1 cellular context compared by ENCODE assay signal in the genomic region with DNA sequence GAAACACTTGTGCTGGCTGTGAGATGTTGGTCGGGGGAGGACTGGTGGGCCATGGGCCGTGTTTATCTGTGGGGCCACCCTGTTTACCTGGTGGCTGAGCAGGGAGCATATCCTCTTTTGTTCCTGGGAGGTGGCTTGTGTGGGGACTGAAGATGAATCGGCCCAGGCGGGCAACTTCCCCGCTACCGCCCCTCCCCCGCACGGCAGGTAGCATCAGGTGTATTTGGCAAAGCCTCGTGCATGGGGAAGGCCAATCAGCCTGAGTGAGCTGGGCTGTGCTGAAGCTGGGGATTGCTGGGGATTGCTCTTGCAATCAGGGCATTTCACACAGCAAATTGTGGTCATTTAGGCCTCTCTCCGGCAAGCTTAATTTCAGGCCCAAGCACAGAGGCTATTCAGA.
TF ChIP-seq lines count a peak whose summit lies in the region.

No MANE protein-coding gene starts in this region.

TF ChIP-seq in GM23338, 12 proteins besides CTCF, POLR2A, EP300 and RAD21 (continued from another document):
- TF ChIP-seq, protein P1, sequence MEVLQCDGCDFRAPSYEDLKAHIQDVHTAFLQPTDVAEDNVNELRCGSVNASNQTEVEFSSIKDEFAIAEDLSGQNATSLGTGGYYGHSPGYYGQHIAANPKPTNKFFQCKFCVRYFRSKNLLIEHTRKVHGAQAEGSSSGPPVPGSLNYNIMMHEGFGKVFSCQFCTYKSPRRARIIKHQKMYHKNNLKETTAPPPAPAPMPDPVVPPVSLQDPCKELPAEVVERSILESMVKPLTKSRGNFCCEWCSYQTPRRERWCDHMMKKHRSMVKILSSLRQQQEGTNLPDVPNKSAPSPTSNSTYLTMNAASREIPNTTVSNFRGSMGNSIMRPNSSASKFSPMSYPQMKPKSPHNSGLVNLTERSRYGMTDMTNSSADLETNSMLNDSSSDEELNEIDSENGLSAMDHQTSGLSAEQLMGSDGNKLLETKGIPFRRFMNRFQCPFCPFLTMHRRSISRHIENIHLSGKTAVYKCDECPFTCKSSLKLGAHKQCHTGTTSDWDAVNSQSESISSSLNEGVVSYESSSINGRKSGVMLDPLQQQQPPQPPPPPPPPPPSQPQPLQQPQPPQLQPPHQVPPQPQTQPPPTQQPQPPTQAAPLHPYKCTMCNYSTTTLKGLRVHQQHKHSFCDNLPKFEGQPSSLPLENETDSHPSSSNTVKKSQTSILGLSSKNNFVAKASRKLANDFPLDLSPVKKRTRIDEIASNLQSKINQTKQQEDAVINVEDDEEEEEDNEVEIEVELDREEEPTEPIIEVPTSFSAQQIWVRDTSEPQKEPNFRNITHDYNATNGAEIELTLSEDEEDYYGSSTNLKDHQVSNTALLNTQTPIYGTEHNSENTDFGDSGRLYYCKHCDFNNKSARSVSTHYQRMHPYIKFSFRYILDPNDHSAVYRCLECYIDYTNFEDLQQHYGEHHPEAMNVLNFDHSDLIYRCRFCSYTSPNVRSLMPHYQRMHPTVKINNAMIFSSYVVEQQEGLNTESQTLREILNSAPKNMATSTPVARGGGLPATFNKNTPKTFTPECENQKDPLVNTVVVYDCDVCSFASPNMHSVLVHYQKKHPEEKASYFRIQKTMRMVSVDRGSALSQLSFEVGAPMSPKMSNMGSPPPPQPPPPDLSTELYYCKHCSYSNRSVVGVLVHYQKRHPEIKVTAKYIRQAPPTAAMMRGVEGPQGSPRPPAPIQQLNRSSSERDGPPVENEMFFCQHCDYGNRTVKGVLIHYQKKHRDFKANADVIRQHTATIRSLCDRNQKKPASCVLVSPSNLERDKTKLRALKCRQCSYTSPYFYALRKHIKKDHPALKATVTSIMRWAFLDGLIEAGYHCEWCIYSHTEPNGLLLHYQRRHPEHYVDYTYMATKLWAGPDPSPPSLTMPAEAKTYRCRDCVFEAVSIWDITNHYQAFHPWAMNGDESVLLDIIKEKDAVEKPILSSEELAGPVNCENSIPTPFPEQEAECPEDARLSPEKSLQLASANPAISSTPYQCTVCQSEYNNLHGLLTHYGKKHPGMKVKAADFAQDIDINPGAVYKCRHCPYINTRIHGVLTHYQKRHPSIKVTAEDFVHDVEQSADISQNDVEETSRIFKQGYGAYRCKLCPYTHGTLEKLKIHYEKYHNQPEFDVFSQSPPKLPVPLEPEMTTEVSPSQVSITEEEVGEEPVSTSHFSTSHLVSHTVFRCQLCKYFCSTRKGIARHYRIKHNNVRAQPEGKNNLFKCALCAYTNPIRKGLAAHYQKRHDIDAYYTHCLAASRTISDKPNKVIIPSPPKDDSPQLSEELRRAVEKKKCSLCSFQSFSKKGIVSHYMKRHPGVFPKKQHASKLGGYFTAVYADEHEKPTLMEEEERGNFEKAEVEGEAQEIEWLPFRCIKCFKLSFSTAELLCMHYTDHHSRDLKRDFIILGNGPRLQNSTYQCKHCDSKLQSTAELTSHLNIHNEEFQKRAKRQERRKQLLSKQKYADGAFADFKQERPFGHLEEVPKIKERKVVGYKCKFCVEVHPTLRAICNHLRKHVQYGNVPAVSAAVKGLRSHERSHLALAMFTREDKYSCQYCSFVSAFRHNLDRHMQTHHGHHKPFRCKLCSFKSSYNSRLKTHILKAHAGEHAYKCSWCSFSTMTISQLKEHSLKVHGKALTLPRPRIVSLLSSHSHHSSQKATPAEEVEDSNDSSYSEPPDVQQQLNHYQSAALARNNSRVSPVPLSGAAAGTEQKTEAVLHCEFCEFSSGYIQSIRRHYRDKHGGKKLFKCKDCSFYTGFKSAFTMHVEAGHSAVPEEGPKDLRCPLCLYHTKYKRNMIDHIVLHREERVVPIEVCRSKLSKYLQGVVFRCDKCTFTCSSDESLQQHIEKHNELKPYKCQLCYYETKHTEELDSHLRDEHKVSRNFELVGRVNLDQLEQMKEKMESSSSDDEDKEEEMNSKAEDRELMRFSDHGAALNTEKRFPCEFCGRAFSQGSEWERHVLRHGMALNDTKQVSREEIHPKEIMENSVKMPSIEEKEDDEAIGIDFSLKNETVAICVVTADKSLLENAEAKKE (CRISPR knock-in tag; IDR thresholded peaks at IDR 0.05): no peak
- TF ChIP-seq ZNF114 (CRISPR knock-in tag; IDR thresholded peaks at IDR 0.05) (no peak), JUNB (IDR thresholded peaks at IDR 0.05; ENCODE audit: unreplicated experiment) (no peak), NANOG (IDR thresholded peaks at IDR 0.05; ENCODE audit: borderline replicate concordance) (no peak), EZH2 (IDR thresholded peaks at IDR 0.05; ENCODE audit: low read depth, unreplicated experiment) (no peak), REST (IDR thresholded peaks at IDR 0.05; ENCODE audit: unreplicated experiment) (no peak)
